11 cellular contexts compared by ENCODE assay signal in genomic region chr2:59276033-59276432, GRCh38.
A peak's percentile ranks its signal among the peaks of the same experiment; 100 is the strongest.
DNase-seq lines count a peak whose midpoint lies in the region; FAIRE-seq and TF ChIP-seq lines count a peak whose summit lies in the region.
"Had no signal": no experiment of that assay in that cellular context is flagged by ENCODE, and none has a peak within 500 bp of the region (broad histone marks: within the 10 kb centered on the region; RNA-seq: fewer than 3 reads in every experiment).

No MANE protein-coding gene starts in this region.

- H3K4me1 ChIP-seq in KMS-11 (ENCODE audit: low read depth, poor library complexity, severe bottlenecking): no peaks in the 10 kb centered on the region
- H3K4me1 ChIP-seq in endodermal cell (ENCODE audit: control insufficient read depth, insufficient read depth, low read length): no peaks in the 10 kb centered on the region
- no peaks in the 10 kb centered on the region for H3K4me1 ChIP-seq in CD4-positive, alpha-beta memory T cell (ENCODE audit: insufficient read depth, low read length)
- H3K4me1 ChIP-seq: parathyroid adenoma, transverse colon had no signal

- POLR2A ChIA-PET in CD4-positive, alpha-beta memory T cell (lab: Charles Lee; ENCODE audit: partially characterized antibody): no interaction called here

- no peak overlapping the region for H2AFZ ChIP-seq in KMS-11 (ENCODE audit: low read depth)
- H2AFZ ChIP-seq: parathyroid adenoma had no signal

- H3K9ac ChIP-seq in KMS-11 (no peak overlapping the region), endodermal cell (ENCODE audit: extremely low read depth, low read length, poor library complexity, severe bottlenecking) (no peak overlapping the region)
- H3K9ac ChIP-seq: parathyroid adenoma had no signal

- no peak overlapping the region for H3K27ac Mint-ChIP-seq in endodermal cell
- no peak overlapping the region for H3K27ac Mint-ChIP-seq in CD4-positive, alpha-beta memory T cell

- H3K4me3 Mint-ChIP-seq in endodermal cell: no peak overlapping the region
- H3K4me3 Mint-ChIP-seq in CD4-positive, alpha-beta memory T cell: no peak overlapping the region

- no peaks in the 10 kb centered on the region for H4K20me1 ChIP-seq in KMS-11 (ENCODE audit: insufficient read depth)

- H3K27me3 ChIP-seq in KMS-11 (ENCODE audit: insufficient read depth, low read depth) (no peaks in the 10 kb centered on the region), endodermal cell (ENCODE audit: control insufficient read depth, insufficient read depth, low read length, poor library complexity, severe bottlenecking) (no peaks in the 10 kb centered on the region)
- no peaks in the 10 kb centered on the region for H3K27me3 ChIP-seq in CD4-positive, alpha-beta memory T cell (ENCODE audit: insufficient read depth, low read length)
- H3K27me3 ChIP-seq: transverse colon had no signal

- intact Hi-C loops in CD4-positive, alpha-beta memory T cell (cut with micrococcal nuclease): no loop called here

- CTCF ChIA-PET in CD4-positive, alpha-beta memory T cell (lab: Charles Lee; ENCODE audit: partially characterized antibody): interaction anchor here (1.3 kb wide), 1 partner anchor 33 kb away, joined by 3 read pairs; no protein-coding TSS in a partner anchor

- no peaks in the 10 kb centered on the region for H3K27me3 Mint-ChIP-seq in endodermal cell (ENCODE audit: insufficient read depth)
- no peaks in the 10 kb centered on the region for H3K27me3 Mint-ChIP-seq in CD4-positive, alpha-beta memory T cell

- no peaks in the 10 kb centered on the region for H3K9me3 Mint-ChIP-seq in endodermal cell
- peaks cover 0 to 5% (median under 1%) of the 10 kb centered on the region in 8 donors for H3K9me3 Mint-ChIP-seq in CD4-positive, alpha-beta memory T cell

- FAIRE-seq in GM19239 (lab: Jason Lieb, UNC): no peak

- WGBS in endodermal cell (ENCODE audit: insufficient coverage in 1 of 2, insufficient read length in 1 of 2), 2 experiments: 50% methylated on average over 2 of the region's 2 CpGs; no CpG with 5 or more reads in 1 of the 2 experiments

- DNase-seq in AG10803 (ENCODE audit: low read depth) (no peak), endodermal cell (peak; percentile 78), NCI-H1930 (lab: John Stamatoyannopoulos, UW) (no peak), GM19239 (ENCODE audit: insufficient read length, low spot score) (no peak), Kasumi-1 (lab: John Stamatoyannopoulos, UW) (no peak)
- DNase-seq in CD4-positive, alpha-beta memory T cell: no peak
- DNase-seq: NCI-H446 treated with DMSO at 0.1 percent for 48 hours, transverse colon had no signal

- TF ChIP-seq CTCF in AG10803 (conservative IDR thresholded peaks at IDR 0.05; ENCODE audit: low read length): peak; percentile 24; the same call in 1 of the 2 replicates
- peak; percentile 62 for TF ChIP-seq CTCF in GM12873 (IDR thresholded peaks at IDR 0.05; ENCODE audit: insufficient read depth, low read depth, low read length, missing control alignments)
- peak; percentile 42 for TF ChIP-seq CTCF in KMS-11 (conservative IDR thresholded peaks at IDR 0.05; ENCODE audit: low read depth, low read length)
- TF ChIP-seq CTCF in endodermal cell (conservative IDR thresholded peaks at IDR 0.05): peak; percentile 88

- H3K36me3 Mint-ChIP-seq in endodermal cell (ENCODE audit: low read depth): no peaks in the 10 kb centered on the region
- no peaks in the 10 kb centered on the region for H3K36me3 Mint-ChIP-seq in CD4-positive, alpha-beta memory T cell

- H3K79me2 ChIP-seq in KMS-11 (ENCODE audit: insufficient read depth, low read depth): no peaks in the 10 kb centered on the region
- H3K79me2 ChIP-seq: parathyroid adenoma had no signal

- H3K27ac ChIP-seq in KMS-11 (no peak overlapping the region), endodermal cell (ENCODE audit: low read depth, low read length) (no peak overlapping the region)
- H3K27ac ChIP-seq in CD4-positive, alpha-beta memory T cell (ENCODE audit: low read depth, low read length): no peak overlapping the region
- H3K27ac ChIP-seq: parathyroid adenoma, transverse colon had no signal

- H3K9me3 ChIP-seq in endodermal cell (ENCODE audit: control insufficient read depth, low read length): no peaks in the 10 kb centered on the region
- H3K9me3 ChIP-seq in CD4-positive, alpha-beta memory T cell (ENCODE audit: control insufficient read depth in 1 of 2, low read length in 2 of 2): no peaks in the 10 kb centered on the region
- H3K9me3 ChIP-seq: transverse colon had no signal

- H3K36me3 ChIP-seq in KMS-11 (ENCODE audit: insufficient read depth): no peaks in the 10 kb centered on the region
- H3K36me3 ChIP-seq in endodermal cell (ENCODE audit: control insufficient read depth, insufficient read depth, low read length): no peaks in the 10 kb centered on the region
- H3K36me3 ChIP-seq in CD4-positive, alpha-beta memory T cell (ENCODE audit: insufficient read depth, low read length): no peaks in the 10 kb centered on the region
- H3K36me3 ChIP-seq: transverse colon had no signal

- H3K4me3 ChIP-seq in AG10803 (ENCODE audit: low read length): no peak overlapping the region
- no peak overlapping the region for H3K4me3 ChIP-seq in KMS-11 (IDR thresholded peaks at IDR 0.05; ENCODE audit: insufficient read depth, low read depth, low read length)
- H3K4me3 ChIP-seq in endodermal cell (ENCODE audit: low read length): no peak overlapping the region
- no peak overlapping the region for H3K4me3 ChIP-seq in CD4-positive, alpha-beta memory T cell (ENCODE audit: low read length in 2 of 2)
- H3K4me3 ChIP-seq: transverse colon had no signal

- no peak overlapping the region for H3K4me2 ChIP-seq in KMS-11

- no peaks in the 10 kb centered on the region for H3K4me1 Mint-ChIP-seq in endodermal cell
- H3K4me1 Mint-ChIP-seq in CD4-positive, alpha-beta memory T cell: no peaks in the 10 kb centered on the region

Comparison
In these comparisons a context has a peak if more than half of its experiments do, and no peak if none do; other contexts are left out.
1. CTCF ChIP-seq: peak in every context shown above with its lines; median percentile 88 in endodermal cell; 62 in GM12873; 42 in KMS-11; 24 in AG10803.